ENCODE assay signal across 8 cellular contexts in the genomic region with DNA sequence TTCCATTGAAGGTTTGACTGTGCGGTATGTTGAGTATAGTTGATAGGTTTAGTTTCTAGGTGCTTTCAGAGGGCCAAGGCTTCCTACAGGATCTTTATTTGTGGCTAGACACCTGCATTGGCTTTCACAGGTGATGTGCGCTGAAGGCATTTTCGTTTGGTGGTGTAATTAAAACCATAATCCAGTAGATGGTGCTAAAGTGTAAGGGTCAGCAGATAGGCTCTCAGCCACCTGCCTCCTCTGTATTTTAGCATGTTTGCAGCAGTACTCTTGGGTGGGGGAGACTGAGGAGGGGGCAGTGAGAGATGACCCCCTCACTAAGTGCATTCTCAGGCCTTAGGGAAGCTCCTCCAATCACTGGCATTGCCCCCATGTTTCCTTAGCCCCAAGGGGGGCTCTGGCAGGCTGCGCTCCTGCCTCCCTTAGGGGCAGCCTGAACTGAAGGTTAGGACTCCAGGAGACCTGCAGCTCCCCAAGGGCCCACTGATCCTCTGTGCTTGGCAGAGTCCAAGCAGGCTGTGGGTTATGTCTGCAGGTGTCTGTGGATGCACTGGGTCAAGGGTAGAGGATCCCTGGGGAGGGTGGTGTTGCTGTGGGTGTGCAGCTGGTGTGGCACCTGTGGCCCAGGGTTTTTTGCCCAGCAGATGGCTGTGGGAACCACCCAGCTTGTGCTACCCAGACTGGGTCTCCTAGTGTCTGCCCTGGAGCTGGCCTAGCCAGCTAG. TPM values are rescaled to one million over a fixed set of nuclear protein-coding genes. Genes with fewer than 3 reads are reported as not detected.
A peak's percentile ranks its signal among the peaks of the same experiment; 100 is the strongest.
DNase-seq lines count a peak whose midpoint lies in the region; ATAC-seq and TF ChIP-seq lines count a peak whose summit lies in the region.

No MANE protein-coding gene starts in this region.

- intact Hi-C loops in natural killer cell (cut with micrococcal nuclease), result loop anchor here (2.0 kb wide), 1 partner anchor 628 kb away; no protein-coding TSS in a partner anchor

- peak in 1 of 3 donors; percentile 64 for ATAC-seq in natural killer cell
- ATAC-seq in HG03520 (IDR thresholded peaks at IDR 0.05; ENCODE audit: unreplicated experiment), result no peak

- no peaks in the 10 kb centered on the region for H3K36me3 ChIP-seq in brain microvascular endothelial cell (replicated peaks)

- H3K27me3 Mint-ChIP-seq in natural killer cell (ENCODE audit: low read depth in 2 of 2), result peaks cover 22 to 50% of the 10 kb centered on the region in 2 donors

- DNase-seq in NCI-H2196 treated with DMSO at 0.1 percent for 48 hours (lab: John Stamatoyannopoulos, UW; ENCODE audit: unreplicated experiment) (peak; percentile 2), NCI-H2196 (lab: John Stamatoyannopoulos, UW; ENCODE audit: unreplicated experiment) (no peak), NCI-H128 (lab: John Stamatoyannopoulos, UW; ENCODE audit: unreplicated experiment) (peak; percentile 22), brain microvascular endothelial cell (peak; percentile 11), natural killer cell (no peak), T-helper 9 cell (no peak), NCI-H345 treated with DMSO at 0.1 percent for 48 hours (lab: John Stamatoyannopoulos, UW; ENCODE audit: unreplicated experiment) (no peak)

- no peaks in the 10 kb centered on the region for H3K36me3 Mint-ChIP-seq in natural killer cell

- H3K4me1 Mint-ChIP-seq in natural killer cell, result no peaks in the 10 kb centered on the region

- no peak overlapping the region for H3K27ac Mint-ChIP-seq in natural killer cell

- no peak overlapping the region for H3K4me3 Mint-ChIP-seq in natural killer cell

- TF ChIP-seq CTCF in brain microvascular endothelial cell (IDR thresholded peaks at IDR 0.05; ENCODE audit: low read depth, low read length, missing control alignments) (peak; percentile 59), natural killer cell (IDR thresholded peaks at IDR 0.05) (peak; percentile 37)

- no peak overlapping the region for H3K4me3 ChIP-seq in brain microvascular endothelial cell (ENCODE audit: low read depth, low read length)

- no peaks in the 10 kb centered on the region for H3K27me3 ChIP-seq in brain microvascular endothelial cell (replicated peaks)

- H3K27ac ChIP-seq in brain microvascular endothelial cell, result no peak overlapping the region

- no peaks in the 10 kb centered on the region for H3K9me3 Mint-ChIP-seq in natural killer cell

- in situ Hi-C loops in brain microvascular endothelial cell (cut with HindIII; ENCODE audit: low pct_ligation_motif_present, low sequenced_read_pairs), result no loop called here

RNA-seq across cellular contexts. Expression of gene CDK20, which starts 23.4 kb away (rescaled TPM):
- total RNA-seq in natural killer cell, result 1 to 10 TPM; 2.2 to 5.2 (median 3.7) TPM

RNA-seq across cellular contexts. Expression of gene SPATA31C1, which starts 33.2 kb away (rescaled TPM):
- total RNA-seq in natural killer cell, result not detected

Comparison
In these comparisons a context has a peak if more than half of its experiments do, and no peak if none do; other contexts are left out.
1. DNase-seq: peak in NCI-H2196 treated with DMSO at 0.1 percent for 48 hours (single experiment), NCI-H128 (single experiment) and brain microvascular endothelial cell (single experiment); none in NCI-H2196 (single experiment), natural killer cell (single experiment), T-helper 9 cell (single experiment) and NCI-H345 treated with DMSO at 0.1 percent for 48 hours (single experiment).